10 cellular contexts compared by ENCODE assay signal in the genomic region with DNA sequence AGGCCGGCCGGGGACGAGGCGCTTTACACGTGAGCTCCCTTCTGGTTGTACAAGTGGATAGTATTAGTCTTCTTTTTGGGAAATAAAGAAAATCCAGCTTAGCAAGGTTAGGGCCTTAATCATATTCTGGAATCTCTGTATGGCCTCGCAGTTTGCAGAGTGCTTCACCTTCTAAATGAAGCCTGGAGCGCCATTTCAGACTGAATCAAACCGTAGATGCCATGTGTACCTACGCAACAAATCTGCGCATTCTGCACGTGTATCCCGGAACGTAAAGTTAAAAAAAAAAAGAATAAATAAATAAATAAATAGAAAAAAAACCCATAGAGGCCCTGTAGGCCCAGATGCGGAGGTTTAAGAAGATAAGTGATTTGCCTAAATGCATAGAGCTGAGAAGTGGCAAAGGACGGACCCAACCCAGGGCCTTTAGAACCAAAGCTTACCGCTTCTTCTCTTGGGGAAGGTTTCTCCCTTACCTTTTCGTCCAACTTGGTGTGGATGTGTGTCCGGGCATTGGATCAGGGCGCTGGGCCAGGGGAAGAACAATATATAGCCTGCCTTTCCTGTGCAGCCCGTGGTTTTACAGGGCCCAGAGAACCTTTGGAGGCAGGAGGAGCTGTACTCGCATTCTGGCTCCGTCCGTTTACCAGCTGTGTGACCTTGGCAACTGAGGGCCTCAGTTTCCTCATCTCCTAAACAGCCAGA. TPM values are rescaled to one million over a fixed set of nuclear protein-coding genes. Genes with fewer than 3 reads are reported as not detected.
A peak's percentile ranks its signal among the peaks of the same experiment; 100 is the strongest.
DNase-seq lines count a peak whose midpoint lies in the region; ATAC-seq, FAIRE-seq and TF ChIP-seq lines count a peak whose summit lies in the region.
"Had no signal": no experiment of that assay in that cellular context is flagged by ENCODE, and none has a peak within 500 bp of the region (broad histone marks: within the 10 kb centered on the region; RNA-seq: fewer than 3 reads in every experiment).

No MANE protein-coding gene starts in this region.

- H3K27me3 ChIP-seq in ACC112 (ENCODE audit: insufficient read depth, low read length) (no peaks in the 10 kb centered on the region), MG63 (no peaks in the 10 kb centered on the region), endothelial cell of umbilical vein (ENCODE audit: control insufficient read depth in 2 of 2, insufficient read depth in 2 of 2, low read length in 2 of 2) (peaks cover 0 to 2% of the 10 kb centered on the region in 2 experiments), neural cell (ENCODE audit: insufficient read depth, low read depth, low read length) (no peaks in the 10 kb centered on the region)

- peaks cover 44% of the 10 kb centered on the region for H3K4me1 ChIP-seq in ACC112 (ENCODE audit: control insufficient read depth, insufficient read depth, low read length, unreplicated experiment)
- peaks cover 9% of the 10 kb centered on the region for H3K4me1 ChIP-seq in endothelial cell of umbilical vein (ENCODE audit: control insufficient read depth, extremely low read depth, insufficient read depth, low read length)

- dilution Hi-C loops in endothelial cell of umbilical vein (cut with MboI; ENCODE audit: extremely low pct_ligation_motif_present, low sequenced_read_pairs) = no loop called here

- TF ChIP-seq EP300 in neural cell (conservative IDR thresholded peaks at IDR 0.05; ENCODE audit: poor library complexity, severe bottlenecking) = no peak

- TF ChIP-seq RAD21 in neural cell (conservative IDR thresholded peaks at IDR 0.05) = no peak

- no peak overlapping the region for H3K27ac ChIP-seq in ACC112 (ENCODE audit: low read depth, low read length)
- no peak overlapping the region for H3K27ac ChIP-seq in endothelial cell of umbilical vein (ENCODE audit: insufficient read depth, low read depth, low read length)
- peak overlapping the region; percentile 77 for H3K27ac ChIP-seq in neural cell (ENCODE audit: low read length)

- TF ChIP-seq CTCF in endothelial cell of umbilical vein (IDR thresholded peaks at IDR 0.05; ENCODE audit: extremely low read depth in 1 of 2, insufficient read depth in 1 of 2, low read depth in 1 of 2, low read length in 2 of 2) (no peak), neural cell (IDR thresholded peaks at IDR 0.05; ENCODE audit: poor library complexity, severe bottlenecking) (no peak)

- H3K4me2 ChIP-seq in endothelial cell of umbilical vein (ENCODE audit: insufficient read depth, low read length) (peak overlapping the region; percentile 65), neural cell (ENCODE audit: low read length) (peak overlapping the region; percentile 54)

- H3K79me2 ChIP-seq in ACC112 (ENCODE audit: control insufficient read depth, insufficient read depth, low read length, unreplicated experiment) = peaks cover 33% of the 10 kb centered on the region
- H3K79me2 ChIP-seq in endothelial cell of umbilical vein (ENCODE audit: control insufficient read depth, insufficient read depth, low read length) = no peaks in the 10 kb centered on the region
- no peaks in the 10 kb centered on the region for H3K79me2 ChIP-seq in neural cell (replicated peaks; ENCODE audit: insufficient read depth, low read length)

- BruUV-seq in endothelial cell of umbilical vein (replicated peaks; lab: Mats Ljungman, UMichigan) = no TSS peak

- TF ChIP-seq POLR2A in endothelial cell of umbilical vein (IDR thresholded peaks at IDR 0.05; ENCODE audit: low read depth, low read length) = no peak

- no peaks in the 10 kb centered on the region for H3K9me2 ChIP-seq in neural cell (ENCODE audit: insufficient read depth, low read length)

- no peak overlapping the region for H3K9ac ChIP-seq in endothelial cell of umbilical vein (replicated peaks; ENCODE audit: extremely low read depth, insufficient read depth, low read length)
- H3K9ac ChIP-seq in neural cell (ENCODE audit: low read length) = peak overlapping the region; percentile 80

- POLR2A ChIA-PET in endothelial cell of umbilical vein (lab: Charles Lee) = interaction anchor here (0.9 to 1.4 kb wide), 3 partner anchors 20 to 96 kb away, joined by 3 to 4 read pairs (median 4); no protein-coding TSS in a partner anchor

- H3K9me3 ChIP-seq in MG63 (no peaks in the 10 kb centered on the region), endothelial cell of umbilical vein (replicated peaks; ENCODE audit: control insufficient read depth, insufficient read depth, low read length) (no peaks in the 10 kb centered on the region), neural cell (ENCODE audit: low read length) (no peaks in the 10 kb centered on the region)

- H3K36me3 ChIP-seq in ACC112 (ENCODE audit: insufficient read depth, low read length) = no peaks in the 10 kb centered on the region
- H3K36me3 ChIP-seq in MG63 = peaks cover 24% of the 10 kb centered on the region
- no peaks in the 10 kb centered on the region for H3K36me3 ChIP-seq in endothelial cell of umbilical vein (ENCODE audit: control insufficient read depth in 2 of 2, extremely low read depth in 1 of 2, insufficient read depth in 2 of 2, low read length in 2 of 2)
- H3K36me3 ChIP-seq in neural cell (ENCODE audit: insufficient read depth, low read length) = no peaks in the 10 kb centered on the region

- intact Hi-C loops in endothelial cell of umbilical vein (cut with micrococcal nuclease) = loop anchor here (2.0 to 5.0 kb wide), 5 partner anchors 28 to 201 kb away; a partner anchor contains a TSS

- peak overlapping the region; percentile 82 for H3K4me3 ChIP-seq in ACC112 (ENCODE audit: low read depth, low read length)
- peak overlapping the region; percentile 92 for H3K4me3 ChIP-seq in MG63
- peak overlapping the region in 1 of 3 experiments; percentile 62 for H3K4me3 ChIP-seq in endothelial cell of umbilical vein (replicated peaks in 1 of 3; ENCODE audit: insufficient read depth in 1 of 3, low read depth in 1 of 3, low read length in 3 of 3)
- H3K4me3 ChIP-seq in neural cell (ENCODE audit: low read length) = peak overlapping the region; percentile 97

- CTCF ChIA-PET in endothelial cell of umbilical vein (lab: Charles Lee) = interaction anchor here (0.7 to 3.2 kb wide), 48 partner anchors 10 to 392 kb away, joined by 3 to 37 read pairs (median 5); a partner anchor contains a TSS

- DNase-seq in MG63 (no peak), endothelial cell of umbilical vein (ENCODE audit: low read depth, low spot score) (no peak), T-helper 1 cell (no peak)

- H4K20me1 ChIP-seq in endothelial cell of umbilical vein (replicated peaks; ENCODE audit: control insufficient read depth, extremely low read depth, insufficient read depth, low read length) (no peaks in the 10 kb centered on the region), neural cell (ENCODE audit: insufficient read depth) (no peaks in the 10 kb centered on the region)

- no peak for ATAC-seq in activated CD4-positive, CD25-positive, alpha-beta regulatory T cell treated with anti-CD3 and anti-CD28 coated beads, Interleukin-2, amount 50 U/mL, for 24 hours
- no peak for ATAC-seq in GM19324 (IDR thresholded peaks at IDR 0.05; ENCODE audit: low FRiP score, unreplicated experiment)
- no peak for ATAC-seq in GM21528 (IDR thresholded peaks at IDR 0.05; ENCODE audit: low FRiP score, unreplicated experiment)

- FAIRE-seq in endothelial cell of umbilical vein (lab: Jason Lieb, UNC) = no peak
- FAIRE-seq: GM19239 had no signal

- no peaks in the 10 kb centered on the region for H3K9me1 ChIP-seq in endothelial cell of umbilical vein (replicated peaks; ENCODE audit: control insufficient read depth, extremely low read depth, insufficient read depth, low read length)

- H2AFZ ChIP-seq in ACC112 (ENCODE audit: low read length, unreplicated experiment) = peak overlapping the region; percentile 77
- H2AFZ ChIP-seq in endothelial cell of umbilical vein (ENCODE audit: low read depth, low read length) = peak overlapping the region; percentile 62
- peak overlapping the region; percentile 78 for H2AFZ ChIP-seq in neural cell (ENCODE audit: low read depth, low read length)

- H3F3A ChIP-seq in neural cell (ENCODE audit: insufficient read depth, low read length, poor library complexity, severe bottlenecking) = no peaks in the 10 kb centered on the region

TF ChIP-seq in endothelial cell of umbilical vein, 7 proteins besides CTCF, POLR2A, EP300 and RAD21 (continues in another document):
- TF ChIP-seq MYC (IDR thresholded peaks at IDR 0.05; ENCODE audit: low read depth, low read length) (no peak), POLR2AphosphoS5 (IDR thresholded peaks at IDR 0.05; ENCODE audit: insufficient read depth, low read depth, low read length) (no peak), FOS (IDR thresholded peaks at IDR 0.05; ENCODE audit: borderline replicate concordance, insufficient read depth, low read length) (no peak), JUN (IDR thresholded peaks at IDR 0.05; ENCODE audit: borderline replicate concordance, insufficient read depth, insufficient read length, low read depth) (no peak)
- TF ChIP-seq, protein P1, sequence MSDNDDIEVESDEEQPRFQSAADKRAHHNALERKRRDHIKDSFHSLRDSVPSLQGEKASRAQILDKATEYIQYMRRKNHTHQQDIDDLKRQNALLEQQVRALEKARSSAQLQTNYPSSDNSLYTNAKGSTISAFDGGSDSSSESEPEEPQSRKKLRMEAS (IDR thresholded peaks at IDR 0.05; ENCODE audit: insufficient read depth, insufficient read length) = no peak

TF ChIP-seq in neural cell, 6 proteins besides CTCF, POLR2A, EP300 and RAD21:
- TF ChIP-seq SMC3 (conservative IDR thresholded peaks at IDR 0.05; ENCODE audit: poor library complexity) (peak; percentile 7), TAF1 (IDR thresholded peaks at IDR 0.05; ENCODE audit: low read depth) (no peak)

RNA-seq across cellular contexts. Expression of a gene that starts 0.5 kb away (rescaled TPM):
- total RNA-seq in MG63 (2014; rRNA removed; shearing (Covaris generic); ENCODE audit: low replicate concordance) = 233 and 357 TPM in 2 replicates
- 4.8 and 6.6 TPM in 2 replicates for total RNA-seq in endothelial cell of umbilical vein
- polyA plus RNA-seq in endothelial cell of umbilical vein (5.8 and 6.8 TPM in 2 replicates), neural cell (0.68 and 3.8 TPM in 2 replicates)
- polyA plus RNA-seq in endothelial cell of umbilical vein (2011; cell fraction: cytosol; rRNA removed) = 5.3 and 5.8 TPM in 2 replicates
- polyA plus RNA-seq in endothelial cell of umbilical vein (2011; cell fraction: nucleus; rRNA removed) = 5.5 and 7.2 TPM in 2 replicates
- 17.3 and 21.4 TPM in 2 replicates for polyA plus RNA-seq in endothelial cell of umbilical vein (2012)
- polyA minus RNA-seq in endothelial cell of umbilical vein (6.3 and 8.3 TPM in 2 replicates), neural cell (0.97 and 6.0 TPM in 2 replicates)
- not detected for polyA minus RNA-seq in endothelial cell of umbilical vein (2011; cell fraction: cytosol; rRNA and poly(A)+ RNA removed)
- polyA minus RNA-seq in endothelial cell of umbilical vein (2011; cell fraction: nucleus; rRNA and poly(A)+ RNA removed) = 7.1 and 11.3 TPM in 2 replicates
- total RNA-seq: activated naive CD8-positive, alpha-beta T cell treated with anti-CD3 and anti-CD28 coated beads, Interleukin-2, amount 10 ng/mL, durations not matched to agents 7 days and 5 days had no signal

Comparison
In these comparisons a context has a peak if more than half of its experiments do, and no peak if none do; other contexts are left out.
1. RNA of a gene that starts 0.5 kb away (total RNA-seq): 233 to 357 TPM in MG63; 4.8 to 6.6 TPM in endothelial cell of umbilical vein; every median in the first group is over 10 times any median in the second.
2. Peak in every context shown above with its lines, with median percentiles within 50 percentile points of each other: H2AFZ ChIP-seq.